In the genomic region with DNA sequence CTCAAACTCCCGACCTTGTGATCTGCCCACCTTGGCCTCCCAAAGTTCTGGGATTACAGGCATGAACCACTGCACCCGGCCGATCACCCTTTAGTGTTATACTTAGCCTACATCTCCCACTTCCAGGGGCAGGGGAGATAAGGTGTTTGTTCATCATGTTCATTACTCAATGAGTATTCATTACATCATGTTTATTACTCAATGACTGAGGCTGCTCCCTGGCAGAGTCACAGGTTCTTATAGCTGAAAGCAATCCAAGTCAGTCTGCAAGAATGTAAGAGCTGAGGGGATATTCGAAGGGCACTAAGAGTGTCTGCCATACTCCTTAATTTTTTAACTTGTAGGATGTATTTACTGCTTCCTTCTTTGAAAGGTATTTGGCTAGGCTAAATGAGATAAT, we compare ENCODE assay signal across 18 cellular contexts.
A peak's percentile ranks its signal among the peaks of the same experiment; 100 is the strongest.
DNase-seq lines count a peak whose midpoint lies in the region; ATAC-seq and TF ChIP-seq lines count a peak whose summit lies in the region.
"Had no signal": no experiment of that assay in that cellular context is flagged by ENCODE, and none has a peak within 500 bp of the region (broad histone marks: within the 10 kb centered on the region; RNA-seq: fewer than 3 reads in every experiment).

No MANE protein-coding gene starts in this region.

- DNase-seq in Calu3 (peak; percentile 1), MG63 (peak; percentile 1), choroid plexus epithelial cell (ENCODE audit: low read depth) (peak; percentile 86), kidney glomerular epithelial cell (lab: John Stamatoyannopoulos, UW) (peak; percentile 53), sciatic nerve (ENCODE audit: low spot score) (no peak), mucosa of gallbladder (ENCODE audit: low spot score) (no peak), cerebellum (ENCODE audit: low spot score) (no peak)
- DNase-seq: activated T-cell treated with anti-CD3 and anti-CD28 coated beads, Interleukin-2, amount 50 U/mL, for 1 hour; central memory CD4-positive, alpha-beta T cell; effector memory CD8-positive, alpha-beta T cell; MV-4-11; NCI-H2029 treated with DMSO at 0.1 percent for 48 hours; NCI-H524 treated with DMSO at 0.1 percent for 48 hours; stimulated activated CD4-positive, alpha-beta T cell treated with anti-CD3 and anti-CD28 coated beads, Interleukin-4, amount 100 ng/mL, for 4 hours had no signal

- H3K36me3 Mint-ChIP-seq in Calu3 (ENCODE audit: insufficient read depth, unreplicated experiment): no peaks in the 10 kb centered on the region
- H3K36me3 Mint-ChIP-seq: activated naive CD4-positive, alpha-beta T cell treated with anti-CD3 and anti-CD28 coated beads, Interleukin-2, amount 50 U/mL, for 72 hours had no signal

- H3K4me1 Mint-ChIP-seq in Calu3 (ENCODE audit: low read depth, unreplicated experiment): no peaks in the 10 kb centered on the region

- H3K4me3 ChIP-seq in MG63: no peak overlapping the region
- no peak overlapping the region for H3K4me3 ChIP-seq in choroid plexus epithelial cell (ENCODE audit: low read depth, low read length)
- H3K4me3 ChIP-seq: skin epidermis, suprapubic skin had no signal

- H3K36me3 ChIP-seq in MG63: no peaks in the 10 kb centered on the region
- H3K36me3 ChIP-seq: suprapubic skin had no signal

- BruUV-seq in Calu3 (replicated peaks; lab: Mats Ljungman, UMichigan): no TSS peak

- H3K9me3 Mint-ChIP-seq in Calu3 (ENCODE audit: low read depth, unreplicated experiment): no peaks in the 10 kb centered on the region

- CTCF ChIA-PET in Calu3 (lab: Charles Lee): no interaction called here

- no peak overlapping the region for H3K27ac Mint-ChIP-seq in Calu3 (ENCODE audit: unreplicated experiment)
- H3K27ac Mint-ChIP-seq: activated naive CD4-positive, alpha-beta T cell treated with anti-CD3 and anti-CD28 coated beads, Interleukin-2, amount 50 U/mL, for 72 hours; effector memory CD8-positive, alpha-beta T cell had no signal

- H3K27me3 Mint-ChIP-seq in Calu3 (ENCODE audit: unreplicated experiment): no peaks in the 10 kb centered on the region
- H3K27me3 Mint-ChIP-seq: effector memory CD8-positive, alpha-beta T cell had no signal

- intact Hi-C loops in Calu3 (cut with micrococcal nuclease; ENCODE audit: unreplicated experiment): no loop called here
- intact Hi-C loops in sciatic nerve (cut with DNase I): loop anchor here (10.0 kb wide), 1 partner anchor 62 kb away; no protein-coding TSS in a partner anchor

- TF ChIP-seq CTCF in Calu3 (IDR thresholded peaks at IDR 0.05; ENCODE audit: unreplicated experiment): no peak
- TF ChIP-seq CTCF in choroid plexus epithelial cell (conservative IDR thresholded peaks at IDR 0.05; ENCODE audit: low read depth, low read length): no peak

- ATAC-seq in sciatic nerve (no peak), GM19463 (IDR thresholded peaks at IDR 0.05; ENCODE audit: unreplicated experiment) (no peak)
- ATAC-seq: activated naive CD4-positive, alpha-beta T cell treated with anti-CD3 and anti-CD28 coated beads, Interleukin-2, amount 50 U/mL, for 72 hours; effector memory CD8-positive, alpha-beta T cell had no signal

- no peaks in the 10 kb centered on the region for H3K9me3 ChIP-seq in MG63
- H3K9me3 ChIP-seq: suprapubic skin had no signal

- no peak overlapping the region for H3K4me3 Mint-ChIP-seq in Calu3 (ENCODE audit: low read depth, unreplicated experiment)
- H3K4me3 Mint-ChIP-seq: effector memory CD8-positive, alpha-beta T cell had no signal

- no peaks in the 10 kb centered on the region for H3K27me3 ChIP-seq in MG63

Comparison
In these comparisons a context has a peak if more than half of its experiments do, and no peak if none do; other contexts are left out.
1. DNase-seq: peak in Calu3 (single experiment), MG63 (single experiment), choroid plexus epithelial cell (single experiment) and kidney glomerular epithelial cell (single experiment); none in sciatic nerve (single experiment), mucosa of gallbladder (single experiment) and cerebellum (single experiment).